ENCODE assay signal across 4 cellular contexts in the genomic region with DNA sequence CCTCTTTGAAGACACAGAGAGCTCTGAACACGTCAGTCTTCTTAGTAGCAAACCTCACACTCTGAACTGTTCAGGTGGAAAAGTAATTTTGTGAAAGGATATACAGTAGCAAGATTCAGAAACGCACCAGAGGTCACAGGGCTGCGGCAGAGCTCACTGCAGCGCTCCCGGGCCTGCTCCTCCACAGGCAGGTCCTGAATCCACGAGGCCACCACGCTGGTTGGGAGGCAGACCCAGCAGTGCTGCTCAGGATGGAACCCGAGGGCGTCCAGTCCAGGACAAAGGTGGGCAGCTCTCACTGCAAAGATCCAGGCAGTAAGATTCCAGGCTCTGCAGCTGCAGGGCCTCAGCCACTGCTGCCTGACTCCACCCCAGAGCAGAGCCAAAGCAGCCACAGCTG.
"Had no signal": no experiment of that assay in that cellular context is flagged by ENCODE, and none has a peak within 500 bp of the region (broad histone marks: within the 10 kb centered on the region; RNA-seq: fewer than 3 reads in every experiment).

No MANE protein-coding gene starts in this region.

- H3K4me3 Mint-ChIP-seq: GM23338, H9 had no signal

- H3K27ac Mint-ChIP-seq: GM23338, H9 had no signal

- H3K4me1 Mint-ChIP-seq: GM23338, H9 had no signal

- DNase-seq: H9, HCEC 1CT, IMR-90 had no signal

- ATAC-seq: GM23338 had no signal

- H2AFZ ChIP-seq: GM23338 had no signal

- H3K9me3 Mint-ChIP-seq: H9 had no signal

- H3K4me2 ChIP-seq: GM23338 had no signal

- H3K4me3 ChIP-seq: GM23338 had no signal
